In the genomic region with DNA sequence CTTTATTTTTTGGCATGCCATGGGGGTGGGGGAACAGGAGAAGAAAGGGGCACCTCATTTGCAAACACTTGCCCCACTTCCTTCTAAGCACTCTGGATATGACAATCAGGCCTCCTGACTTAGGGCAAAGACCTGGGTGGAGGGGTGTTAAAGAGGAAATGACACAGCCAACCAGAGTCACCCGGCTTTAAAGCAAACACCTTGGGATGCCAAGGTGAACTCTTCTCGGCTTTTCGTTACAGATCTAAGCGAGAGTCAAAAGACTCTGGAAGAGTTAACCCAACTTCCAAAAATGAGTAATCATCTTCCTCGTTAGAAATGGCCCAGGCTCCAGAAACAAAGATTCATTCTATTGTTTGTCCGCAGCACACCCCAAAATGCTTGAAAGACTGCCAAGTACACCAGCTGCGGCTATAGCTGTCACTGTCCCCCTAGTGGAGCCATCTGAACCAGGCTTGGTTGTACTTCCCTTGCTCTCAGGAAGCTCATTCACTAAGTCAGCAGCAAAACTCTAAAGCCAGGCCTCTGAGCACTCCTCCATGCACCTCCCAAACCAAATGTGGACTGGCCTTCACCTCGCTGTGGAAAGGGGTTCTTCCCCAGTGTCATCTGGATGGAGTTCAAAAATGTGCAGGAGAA, we compare ENCODE assay signal across 1 cellular context.
A peak's percentile ranks its signal among the peaks of the same experiment; 100 is the strongest.
TF ChIP-seq lines count a peak whose summit lies in the region.

No MANE protein-coding gene starts in this region.

TF ChIP-seq in GM12878, 131 proteins besides CTCF, POLR2A, EP300 and RAD21 (continues in another document):
- TF ChIP-seq SMARCA5 (IDR thresholded peaks at IDR 0.05) (peak; percentile 66; the same call in 1 of the 2 replicates), IRF4 (IDR thresholded peaks at IDR 0.05; ENCODE audit: low read depth, low read length) (peak; percentile 91), IKZF2 (IDR thresholded peaks at IDR 0.05) (peak; percentile 77), GABPA (IDR thresholded peaks at IDR 0.05; ENCODE audit: low read depth) (no peak), YY1 (IDR thresholded peaks at IDR 0.05; ENCODE audit: low read depth, low read length) (peak; percentile 57; the same call in 1 of the 2 replicates), POLR2AphosphoS5 (IDR thresholded peaks at IDR 0.05; ENCODE audit: low read length) (0 out of 2 replicates have a peak, but pooled peaks have one; percentile 33), FOXK2 (IDR thresholded peaks at IDR 0.05) (no peak), POU2F2 (IDR thresholded peaks at IDR 0.05; ENCODE audit: borderline replicate concordance, low read depth, low read length) (peak; percentile 83; the same call in 2 of the 3 replicates), MEF2A (IDR thresholded peaks at IDR 0.05; ENCODE audit: insufficient read depth, low read depth, low read length) (no peak), TAF1 (IDR thresholded peaks at IDR 0.05; ENCODE audit: borderline replicate concordance, low read depth, low read length) (no peak), PAX5 (IDR thresholded peaks at IDR 0.05; ENCODE audit: borderline replicate concordance, low read depth, low read length) (peak; percentile 46; the same call in 1 of the 2 replicates), TCF12 (IDR thresholded peaks at IDR 0.05; ENCODE audit: low read depth, low read length) (peak; percentile 88), SMAD1 (IDR thresholded peaks at IDR 0.05; ENCODE audit: low read depth, partially characterized antibody) (peak; percentile 50), MTA2 (IDR thresholded peaks at IDR 0.05; ENCODE audit: low read depth) (peak; percentile 80), ESRRA (IDR thresholded peaks at IDR 0.05; ENCODE audit: low read length) (0 out of 2 replicates have a peak, but pooled peaks have one; percentile 19), ATF7 (IDR thresholded peaks at IDR 0.05; ENCODE audit: low read depth) (peak; percentile 74), NFIC (IDR thresholded peaks at IDR 0.05; ENCODE audit: low read depth, low read length) (peak; percentile 68; the same call in 1 of the 2 replicates), ETV6 (conservative IDR thresholded peaks at IDR 0.05 in 1 of 2, IDR thresholded peaks at IDR 0.05 in 1 of 2; ENCODE audit: borderline replicate concordance in 1 of 2, low read depth in 1 of 2) (peak in 1 of 2 experiments; percentile 89; a peak in 2 of 4 replicates), BRCA1 (IDR thresholded peaks at IDR 0.05; ENCODE audit: low read depth, low read length) (no peak), SMC3 (IDR thresholded peaks at IDR 0.05; ENCODE audit: borderline replicate concordance, low read length) (peak; percentile 56; the same call in 1 of the 2 replicates), SPI1 (IDR thresholded peaks at IDR 0.05; ENCODE audit: borderline replicate concordance, insufficient read depth, low read depth, low read length) (peak; percentile 86), ZNF24 (IDR thresholded peaks at IDR 0.05) (peak; percentile 87), STAT1 (conservative IDR thresholded peaks at IDR 0.05) (no peak), ZSCAN29 (IDR thresholded peaks at IDR 0.05) (no peak), TCF3 (IDR thresholded peaks at IDR 0.05; ENCODE audit: borderline replicate concordance, insufficient read depth, low read depth, low read length) (peak; percentile 81; the same call in 1 of the 2 replicates), BHLHE40 (IDR thresholded peaks at IDR 0.05; ENCODE audit: borderline replicate concordance in 1 of 2, low read depth in 2 of 2, low read length in 1 of 2) (peak; percentile 64 to 77), ZBED1 (IDR thresholded peaks at IDR 0.05; ENCODE audit: borderline replicate concordance) (0 out of 2 replicates have a peak, but pooled peaks have one; percentile 54), EED (IDR thresholded peaks at IDR 0.05; ENCODE audit: low read depth) (peak; percentile 76), CBX3 (IDR thresholded peaks at IDR 0.05; ENCODE audit: borderline replicate concordance, low read depth) (no peak), SREBF2 (IDR thresholded peaks at IDR 0.05; ENCODE audit: low read length) (no peak), GATAD2B (conservative IDR thresholded peaks at IDR 0.05; ENCODE audit: low read depth) (peak; percentile 43; the same call in 1 of the 2 replicates), NR2F1 (conservative IDR thresholded peaks at IDR 0.05) (peak; percentile 73), SP1 (IDR thresholded peaks at IDR 0.05; ENCODE audit: low read depth, low read length) (peak; percentile 73), NBN (IDR thresholded peaks at IDR 0.05) (peak; percentile 80)
- TF ChIP-seq, protein P1, sequence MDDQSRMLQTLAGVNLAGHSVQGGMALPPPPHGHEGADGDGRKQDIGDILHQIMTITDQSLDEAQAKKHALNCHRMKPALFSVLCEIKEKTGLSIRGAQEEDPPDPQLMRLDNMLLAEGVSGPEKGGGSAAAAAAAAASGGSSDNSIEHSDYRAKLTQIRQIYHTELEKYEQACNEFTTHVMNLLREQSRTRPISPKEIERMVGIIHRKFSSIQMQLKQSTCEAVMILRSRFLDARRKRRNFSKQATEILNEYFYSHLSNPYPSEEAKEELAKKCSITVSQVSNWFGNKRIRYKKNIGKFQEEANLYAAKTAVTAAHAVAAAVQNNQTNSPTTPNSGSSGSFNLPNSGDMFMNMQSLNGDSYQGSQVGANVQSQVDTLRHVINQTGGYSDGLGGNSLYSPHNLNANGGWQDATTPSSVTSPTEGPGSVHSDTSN (IDR thresholded peaks at IDR 0.05; ENCODE audit: insufficient replicate concordance, low read depth, low read length), result peak; percentile 26
- TF ChIP-seq, protein P2, sequence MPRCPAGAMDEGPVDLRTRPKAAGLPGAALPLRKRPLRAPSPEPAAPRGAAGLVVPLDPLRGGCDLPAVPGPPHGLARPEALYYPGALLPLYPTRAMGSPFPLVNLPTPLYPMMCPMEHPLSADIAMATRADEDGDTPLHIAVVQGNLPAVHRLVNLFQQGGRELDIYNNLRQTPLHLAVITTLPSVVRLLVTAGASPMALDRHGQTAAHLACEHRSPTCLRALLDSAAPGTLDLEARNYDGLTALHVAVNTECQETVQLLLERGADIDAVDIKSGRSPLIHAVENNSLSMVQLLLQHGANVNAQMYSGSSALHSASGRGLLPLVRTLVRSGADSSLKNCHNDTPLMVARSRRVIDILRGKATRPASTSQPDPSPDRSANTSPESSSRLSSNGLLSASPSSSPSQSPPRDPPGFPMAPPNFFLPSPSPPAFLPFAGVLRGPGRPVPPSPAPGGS (IDR thresholded peaks at IDR 0.05; ENCODE audit: borderline replicate concordance, insufficient read depth, low read depth, low read length, poor library complexity, severe bottlenecking), result peak; percentile 42
- TF ChIP-seq, protein P3, sequence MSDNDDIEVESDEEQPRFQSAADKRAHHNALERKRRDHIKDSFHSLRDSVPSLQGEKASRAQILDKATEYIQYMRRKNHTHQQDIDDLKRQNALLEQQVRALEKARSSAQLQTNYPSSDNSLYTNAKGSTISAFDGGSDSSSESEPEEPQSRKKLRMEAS (IDR thresholded peaks at IDR 0.05; ENCODE audit: low read depth, low read length), result no peak
- TF ChIP-seq, protein P4, sequence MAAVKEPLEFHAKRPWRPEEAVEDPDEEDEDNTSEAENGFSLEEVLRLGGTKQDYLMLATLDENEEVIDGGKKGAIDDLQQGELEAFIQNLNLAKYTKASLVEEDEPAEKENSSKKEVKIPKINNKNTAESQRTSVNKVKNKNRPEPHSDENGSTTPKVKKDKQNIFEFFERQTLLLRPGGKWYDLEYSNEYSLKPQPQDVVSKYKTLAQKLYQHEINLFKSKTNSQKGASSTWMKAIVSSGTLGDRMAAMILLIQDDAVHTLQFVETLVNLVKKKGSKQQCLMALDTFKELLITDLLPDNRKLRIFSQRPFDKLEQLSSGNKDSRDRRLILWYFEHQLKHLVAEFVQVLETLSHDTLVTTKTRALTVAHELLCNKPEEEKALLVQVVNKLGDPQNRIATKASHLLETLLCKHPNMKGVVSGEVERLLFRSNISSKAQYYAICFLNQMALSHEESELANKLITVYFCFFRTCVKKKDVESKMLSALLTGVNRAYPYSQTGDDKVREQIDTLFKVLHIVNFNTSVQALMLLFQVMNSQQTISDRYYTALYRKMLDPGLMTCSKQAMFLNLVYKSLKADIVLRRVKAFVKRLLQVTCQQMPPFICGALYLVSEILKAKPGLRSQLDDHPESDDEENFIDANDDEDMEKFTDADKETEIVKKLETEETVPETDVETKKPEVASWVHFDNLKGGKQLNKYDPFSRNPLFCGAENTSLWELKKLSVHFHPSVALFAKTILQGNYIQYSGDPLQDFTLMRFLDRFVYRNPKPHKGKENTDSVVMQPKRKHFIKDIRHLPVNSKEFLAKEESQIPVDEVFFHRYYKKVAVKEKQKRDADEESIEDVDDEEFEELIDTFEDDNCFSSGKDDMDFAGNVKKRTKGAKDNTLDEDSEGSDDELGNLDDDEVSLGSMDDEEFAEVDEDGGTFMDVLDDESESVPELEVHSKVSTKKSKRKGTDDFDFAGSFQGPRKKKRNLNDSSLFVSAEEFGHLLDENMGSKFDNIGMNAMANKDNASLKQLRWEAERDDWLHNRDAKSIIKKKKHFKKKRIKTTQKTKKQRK (IDR thresholded peaks at IDR 0.05; ENCODE audit: low read depth, low read length), result no peak
- TF ChIP-seq, protein P5, sequence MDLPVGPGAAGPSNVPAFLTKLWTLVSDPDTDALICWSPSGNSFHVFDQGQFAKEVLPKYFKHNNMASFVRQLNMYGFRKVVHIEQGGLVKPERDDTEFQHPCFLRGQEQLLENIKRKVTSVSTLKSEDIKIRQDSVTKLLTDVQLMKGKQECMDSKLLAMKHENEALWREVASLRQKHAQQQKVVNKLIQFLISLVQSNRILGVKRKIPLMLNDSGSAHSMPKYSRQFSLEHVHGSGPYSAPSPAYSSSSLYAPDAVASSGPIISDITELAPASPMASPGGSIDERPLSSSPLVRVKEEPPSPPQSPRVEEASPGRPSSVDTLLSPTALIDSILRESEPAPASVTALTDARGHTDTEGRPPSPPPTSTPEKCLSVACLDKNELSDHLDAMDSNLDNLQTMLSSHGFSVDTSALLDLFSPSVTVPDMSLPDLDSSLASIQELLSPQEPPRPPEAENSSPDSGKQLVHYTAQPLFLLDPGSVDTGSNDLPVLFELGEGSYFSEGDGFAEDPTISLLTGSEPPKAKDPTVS (IDR thresholded peaks at IDR 0.05; ENCODE audit: low read depth, low read length), result no peak
- TF ChIP-seq, protein P6, sequence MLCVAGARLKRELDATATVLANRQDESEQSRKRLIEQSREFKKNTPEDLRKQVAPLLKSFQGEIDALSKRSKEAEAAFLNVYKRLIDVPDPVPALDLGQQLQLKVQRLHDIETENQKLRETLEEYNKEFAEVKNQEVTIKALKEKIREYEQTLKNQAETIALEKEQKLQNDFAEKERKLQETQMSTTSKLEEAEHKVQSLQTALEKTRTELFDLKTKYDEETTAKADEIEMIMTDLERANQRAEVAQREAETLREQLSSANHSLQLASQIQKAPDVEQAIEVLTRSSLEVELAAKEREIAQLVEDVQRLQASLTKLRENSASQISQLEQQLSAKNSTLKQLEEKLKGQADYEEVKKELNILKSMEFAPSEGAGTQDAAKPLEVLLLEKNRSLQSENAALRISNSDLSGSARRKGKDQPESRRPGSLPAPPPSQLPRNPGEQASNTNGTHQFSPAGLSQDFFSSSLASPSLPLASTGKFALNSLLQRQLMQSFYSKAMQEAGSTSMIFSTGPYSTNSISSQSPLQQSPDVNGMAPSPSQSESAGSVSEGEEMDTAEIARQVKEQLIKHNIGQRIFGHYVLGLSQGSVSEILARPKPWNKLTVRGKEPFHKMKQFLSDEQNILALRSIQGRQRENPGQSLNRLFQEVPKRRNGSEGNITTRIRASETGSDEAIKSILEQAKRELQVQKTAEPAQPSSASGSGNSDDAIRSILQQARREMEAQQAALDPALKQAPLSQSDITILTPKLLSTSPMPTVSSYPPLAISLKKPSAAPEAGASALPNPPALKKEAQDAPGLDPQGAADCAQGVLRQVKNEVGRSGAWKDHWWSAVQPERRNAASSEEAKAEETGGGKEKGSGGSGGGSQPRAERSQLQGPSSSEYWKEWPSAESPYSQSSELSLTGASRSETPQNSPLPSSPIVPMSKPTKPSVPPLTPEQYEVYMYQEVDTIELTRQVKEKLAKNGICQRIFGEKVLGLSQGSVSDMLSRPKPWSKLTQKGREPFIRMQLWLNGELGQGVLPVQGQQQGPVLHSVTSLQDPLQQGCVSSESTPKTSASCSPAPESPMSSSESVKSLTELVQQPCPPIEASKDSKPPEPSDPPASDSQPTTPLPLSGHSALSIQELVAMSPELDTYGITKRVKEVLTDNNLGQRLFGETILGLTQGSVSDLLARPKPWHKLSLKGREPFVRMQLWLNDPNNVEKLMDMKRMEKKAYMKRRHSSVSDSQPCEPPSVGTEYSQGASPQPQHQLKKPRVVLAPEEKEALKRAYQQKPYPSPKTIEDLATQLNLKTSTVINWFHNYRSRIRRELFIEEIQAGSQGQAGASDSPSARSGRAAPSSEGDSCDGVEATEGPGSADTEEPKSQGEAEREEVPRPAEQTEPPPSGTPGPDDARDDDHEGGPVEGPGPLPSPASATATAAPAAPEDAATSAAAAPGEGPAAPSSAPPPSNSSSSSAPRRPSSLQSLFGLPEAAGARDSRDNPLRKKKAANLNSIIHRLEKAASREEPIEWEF (IDR thresholded peaks at IDR 0.05; ENCODE audit: insufficient replicate concordance, low read depth, low read length), result no peak
- TF ChIP-seq, protein P7, sequence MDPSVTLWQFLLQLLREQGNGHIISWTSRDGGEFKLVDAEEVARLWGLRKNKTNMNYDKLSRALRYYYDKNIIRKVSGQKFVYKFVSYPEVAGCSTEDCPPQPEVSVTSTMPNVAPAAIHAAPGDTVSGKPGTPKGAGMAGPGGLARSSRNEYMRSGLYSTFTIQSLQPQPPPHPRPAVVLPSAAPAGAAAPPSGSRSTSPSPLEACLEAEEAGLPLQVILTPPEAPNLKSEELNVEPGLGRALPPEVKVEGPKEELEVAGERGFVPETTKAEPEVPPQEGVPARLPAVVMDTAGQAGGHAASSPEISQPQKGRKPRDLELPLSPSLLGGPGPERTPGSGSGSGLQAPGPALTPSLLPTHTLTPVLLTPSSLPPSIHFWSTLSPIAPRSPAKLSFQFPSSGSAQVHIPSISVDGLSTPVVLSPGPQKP (IDR thresholded peaks at IDR 0.05; ENCODE audit: low read depth, low read length), result 0 out of 2 replicates have a peak, but pooled peaks have one; percentile 30
- TF ChIP-seq, protein P8, sequence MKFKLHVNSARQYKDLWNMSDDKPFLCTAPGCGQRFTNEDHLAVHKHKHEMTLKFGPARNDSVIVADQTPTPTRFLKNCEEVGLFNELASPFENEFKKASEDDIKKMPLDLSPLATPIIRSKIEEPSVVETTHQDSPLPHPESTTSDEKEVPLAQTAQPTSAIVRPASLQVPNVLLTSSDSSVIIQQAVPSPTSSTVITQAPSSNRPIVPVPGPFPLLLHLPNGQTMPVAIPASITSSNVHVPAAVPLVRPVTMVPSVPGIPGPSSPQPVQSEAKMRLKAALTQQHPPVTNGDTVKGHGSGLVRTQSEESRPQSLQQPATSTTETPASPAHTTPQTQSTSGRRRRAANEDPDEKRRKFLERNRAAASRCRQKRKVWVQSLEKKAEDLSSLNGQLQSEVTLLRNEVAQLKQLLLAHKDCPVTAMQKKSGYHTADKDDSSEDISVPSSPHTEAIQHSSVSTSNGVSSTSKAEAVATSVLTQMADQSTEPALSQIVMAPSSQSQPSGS (IDR thresholded peaks at IDR 0.05; ENCODE audit: low read length), result peak; percentile 46; the same call in 1 of the 2 replicates
